In genomic region chr3:53677406-53677805, GRCh38 we compare ENCODE assay signal across 9 cellular contexts.
DNase-seq lines count a peak whose midpoint lies in the region; ATAC-seq and TF ChIP-seq lines count a peak whose summit lies in the region.
"Had no signal": no experiment of that assay in that cellular context is flagged by ENCODE, and none has a peak within 500 bp of the region (broad histone marks: within the 10 kb centered on the region; RNA-seq: fewer than 3 reads in every experiment).

No MANE protein-coding gene starts in this region.

- TF ChIP-seq POLR2A in NB4 (IDR thresholded peaks at IDR 0.05; ENCODE audit: extremely low read depth, insufficient read length): no peak

- H3K4me3 ChIP-seq in NB4 (ENCODE audit: low read depth, low read length) (no peak overlapping the region), fibroblast of the aortic adventitia (ENCODE audit: low read depth, low read length) (no peak overlapping the region), retinal pigment epithelial cell (ENCODE audit: low read length) (no peak overlapping the region)

- no peak for ATAC-seq in GM21528 (IDR thresholded peaks at IDR 0.05; ENCODE audit: low FRiP score, unreplicated experiment)

- peak; percentile 16 for DNase-seq in NCI-H510A treated with DMSO at 0.1 percent for 48 hours (lab: John Stamatoyannopoulos, UW)
- no peak for DNase-seq in NCI-H510A (lab: John Stamatoyannopoulos, UW)
- DNase-seq in NB4 (ENCODE audit: low read depth): peak; percentile 20
- peak; percentile 5 for DNase-seq in fibroblast of the aortic adventitia (ENCODE audit: low read depth)
- DNase-seq in retinal pigment epithelial cell (ENCODE audit: low read depth): no peak
- no peak for DNase-seq in activated CD8-positive, alpha-beta memory T cell treated with anti-CD3 and anti-CD28 coated beads for 24 hours
- DNase-seq in stimulated activated CD4-positive, alpha-beta T cell treated with anti-CD3 and anti-CD28 coated beads, Interleukin-1b, Interleukin-23, amount 100 ng/mL, for 48 hours: no peak
- DNase-seq: C1 segment of cervical spinal cord had no signal

- peak; percentile 7 for TF ChIP-seq CTCF in NB4 (IDR thresholded peaks at IDR 0.05; ENCODE audit: low read depth, low read length)
- TF ChIP-seq CTCF in fibroblast of the aortic adventitia (IDR thresholded peaks at IDR 0.05; ENCODE audit: insufficient read depth, low read length): peak; percentile 31
- peak; percentile 33 for TF ChIP-seq CTCF in retinal pigment epithelial cell (conservative IDR thresholded peaks at IDR 0.05; ENCODE audit: low read depth, low read length)

Comparison
In these comparisons a context has a peak if more than half of its experiments do, and no peak if none do; other contexts are left out.
1. DNase-seq: peak in NCI-H510A treated with DMSO at 0.1 percent for 48 hours (single experiment), NB4 (single experiment) and fibroblast of the aortic adventitia (single experiment); none in NCI-H510A (single experiment), retinal pigment epithelial cell (single experiment), activated CD8-positive, alpha-beta memory T cell treated with anti-CD3 and anti-CD28 coated beads for 24 hours (single experiment) and stimulated activated CD4-positive, alpha-beta T cell treated with anti-CD3 and anti-CD28 coated beads, Interleukin-1b, Interleukin-23, amount 100 ng/mL, for 48 hours (single experiment).
2. Peak in every context shown above with its lines, with median percentiles within 50 percentile points of each other: CTCF ChIP-seq.